ENCODE assay signal across 1 cellular context in the genomic region with DNA sequence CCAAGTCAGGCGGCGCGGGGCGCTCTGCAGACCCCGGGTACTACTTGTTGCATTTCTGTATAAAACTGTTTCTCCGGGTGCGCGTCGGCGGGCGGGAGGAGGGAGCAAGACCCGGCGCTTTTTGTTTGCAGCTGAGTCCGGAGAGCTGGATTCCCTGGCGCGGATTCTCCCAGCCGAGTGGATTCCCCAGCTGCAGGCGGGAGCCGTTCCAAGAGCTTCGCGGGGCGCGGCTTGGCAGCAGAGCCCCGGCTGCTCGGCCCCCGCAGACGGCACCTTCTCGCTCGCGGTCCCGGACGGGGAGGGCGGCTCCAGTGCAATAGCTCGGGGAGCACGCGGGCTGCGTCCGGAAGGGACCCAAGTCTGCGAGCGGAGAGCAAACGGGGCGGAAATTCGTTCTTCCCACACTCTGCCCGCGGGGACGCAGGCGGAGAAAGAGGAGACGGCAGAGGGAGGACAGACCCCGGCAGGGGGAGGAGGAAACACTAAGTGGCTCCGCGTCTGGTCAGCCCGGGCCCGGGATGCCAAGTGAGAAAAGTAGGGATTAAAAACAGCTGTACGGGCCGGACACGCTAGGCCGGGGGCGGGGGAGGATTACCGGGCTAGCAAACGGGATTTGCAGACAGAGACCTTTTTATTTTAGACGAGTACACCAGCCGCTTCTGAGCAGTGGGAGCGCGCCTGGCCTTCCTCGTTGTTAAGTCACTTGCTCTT.
TF ChIP-seq lines count a peak whose summit lies in the region.

A gene with protein sequence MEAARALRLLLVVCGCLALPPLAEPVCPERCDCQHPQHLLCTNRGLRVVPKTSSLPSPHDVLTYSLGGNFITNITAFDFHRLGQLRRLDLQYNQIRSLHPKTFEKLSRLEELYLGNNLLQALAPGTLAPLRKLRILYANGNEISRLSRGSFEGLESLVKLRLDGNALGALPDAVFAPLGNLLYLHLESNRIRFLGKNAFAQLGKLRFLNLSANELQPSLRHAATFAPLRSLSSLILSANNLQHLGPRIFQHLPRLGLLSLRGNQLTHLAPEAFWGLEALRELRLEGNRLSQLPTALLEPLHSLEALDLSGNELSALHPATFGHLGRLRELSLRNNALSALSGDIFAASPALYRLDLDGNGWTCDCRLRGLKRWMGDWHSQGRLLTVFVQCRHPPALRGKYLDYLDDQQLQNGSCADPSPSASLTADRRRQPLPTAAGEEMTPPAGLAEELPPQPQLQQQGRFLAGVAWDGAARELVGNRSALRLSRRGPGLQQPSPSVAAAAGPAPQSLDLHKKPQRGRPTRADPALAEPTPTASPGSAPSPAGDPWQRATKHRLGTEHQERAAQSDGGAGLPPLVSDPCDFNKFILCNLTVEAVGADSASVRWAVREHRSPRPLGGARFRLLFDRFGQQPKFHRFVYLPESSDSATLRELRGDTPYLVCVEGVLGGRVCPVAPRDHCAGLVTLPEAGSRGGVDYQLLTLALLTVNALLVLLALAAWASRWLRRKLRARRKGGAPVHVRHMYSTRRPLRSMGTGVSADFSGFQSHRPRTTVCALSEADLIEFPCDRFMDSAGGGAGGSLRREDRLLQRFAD (minus strand): TSS at position 96 of the 711 bp plus-strand sequence. CDS start 284 bp downstream, outside the sequence.

TF ChIP-seq in Ishikawa, 13 proteins besides CTCF, POLR2A, EP300 and RAD21 (continued from another document):
- TF ChIP-seq, protein P1, sequence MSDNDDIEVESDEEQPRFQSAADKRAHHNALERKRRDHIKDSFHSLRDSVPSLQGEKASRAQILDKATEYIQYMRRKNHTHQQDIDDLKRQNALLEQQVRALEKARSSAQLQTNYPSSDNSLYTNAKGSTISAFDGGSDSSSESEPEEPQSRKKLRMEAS (IDR thresholded peaks at IDR 0.05), result peak; percentile 72
- no peak for TF ChIP-seq ZBTB7A (IDR thresholded peaks at IDR 0.05; ENCODE audit: low read depth)
TF ChIP-seq in Ishikawa: peak in this region for 4.
